ENCODE assay signal across 8 cellular contexts in genomic region chr1:37471345-37472231, GRCh38. TPM values are rescaled to one million over a fixed set of nuclear protein-coding genes. Genes with fewer than 3 reads are reported as not detected.
DNase-seq lines count a peak whose midpoint lies in the region; ATAC-seq and TF ChIP-seq lines count a peak whose summit lies in the region.

No MANE protein-coding gene starts in this region.

- no peaks in the 10 kb centered on the region for H3K27me3 ChIP-seq in kidney epithelial cell (ENCODE audit: control insufficient read depth, insufficient read depth, low read length)

- ATAC-seq in GM21737 (IDR thresholded peaks at IDR 0.05; ENCODE audit: unreplicated experiment): no peak
- no peak for ATAC-seq in GM21381 (IDR thresholded peaks at IDR 0.05; ENCODE audit: unreplicated experiment)

- DNase-seq in EL (peak; percentile 92), NCI-H446 (lab: John Stamatoyannopoulos, UW) (peak; percentile 86 to 92), cardiac fibroblast (ENCODE audit: low read depth in 2 of 2) (peak; percentile 91 to 93), kidney epithelial cell (ENCODE audit: low read depth) (peak; percentile 84), smooth muscle cell of the brain vasculature (ENCODE audit: low read depth, low spot score) (peak; percentile 85)
- no peak for DNase-seq in activated CD4-positive, alpha-beta T cell treated with anti-CD3 and anti-CD28 coated beads for 4 hours

- H3K4me3 ChIP-seq in cardiac fibroblast (replicated peaks in 1 of 2; ENCODE audit: low read depth in 2 of 2, low read length in 2 of 2): peak overlapping the region; percentile 23 to 41
- peak overlapping the region; percentile 3 for H3K4me3 ChIP-seq in kidney epithelial cell (ENCODE audit: low read depth, low read length)

- TF ChIP-seq CTCF in cardiac fibroblast (IDR thresholded peaks at IDR 0.05; ENCODE audit: low read depth, low read length): no peak
- TF ChIP-seq CTCF in kidney epithelial cell (IDR thresholded peaks at IDR 0.05; ENCODE audit: insufficient read depth, low read length, poor library complexity, severe bottlenecking): no peak

- H3K36me3 ChIP-seq in kidney epithelial cell (ENCODE audit: control insufficient read depth, insufficient read depth, low read length): no peaks in the 10 kb centered on the region

RNA-seq across cellular contexts. Expression of gene ZC3H12A, which starts 2.8 kb away (rescaled TPM):
- 34.2 and 38.3 TPM in 2 replicates for total RNA-seq in kidney epithelial cell

RNA-seq across cellular contexts. Expression of gene MEAF6, which starts 43.0 kb away (rescaled TPM):
- 88.1 and 110 TPM in 2 replicates for total RNA-seq in kidney epithelial cell

Comparison
In these comparisons a context has a peak if more than half of its experiments do, and no peak if none do; other contexts are left out.
1. DNase-seq: peak in EL (single experiment), NCI-H446 (2 of 2), cardiac fibroblast (2 of 2), kidney epithelial cell (single experiment) and smooth muscle cell of the brain vasculature (single experiment); none in activated CD4-positive, alpha-beta T cell treated with anti-CD3 and anti-CD28 coated beads for 4 hours (0 of 2).